ENCODE assay signal across 6 cellular contexts in genomic region chr19:2150794-2151338, GRCh38. TPM values are rescaled to one million over a fixed set of nuclear protein-coding genes. Genes with fewer than 3 reads are reported as not detected.
DNase-seq lines count a peak whose midpoint lies in the region; ATAC-seq and TF ChIP-seq lines count a peak whose summit lies in the region.

No MANE protein-coding gene starts in this region.

- H3K4me1 Mint-ChIP-seq in endodermal cell, result peaks cover 12% of the 10 kb centered on the region

- H3K9me3 Mint-ChIP-seq in endodermal cell, result no peaks in the 10 kb centered on the region

- DNase-seq in LNCaP clone FGC (ENCODE audit: low read depth), result no peak
- DNase-seq in endodermal cell, result no peak
- DNase-seq in skeletal muscle cell (ENCODE audit: low read depth), result no peak
- no peak for DNase-seq in NCI-H510A (lab: John Stamatoyannopoulos, UW)
- no peak for DNase-seq in SIG-M5 treated with dmso at 0.1 percent for 504 hours (lab: John Stamatoyannopoulos, UW; ENCODE audit: unreplicated experiment)

- no peak overlapping the region for H3K27ac Mint-ChIP-seq in endodermal cell

- peak overlapping the region; percentile 93 for H3K9ac ChIP-seq in endodermal cell (ENCODE audit: extremely low read depth, low read length, poor library complexity, severe bottlenecking)

- peak; percentile 1 for ATAC-seq in GM21367 (IDR thresholded peaks at IDR 0.05; ENCODE audit: unreplicated experiment)

- H3K36me3 ChIP-seq in endodermal cell (ENCODE audit: control insufficient read depth, insufficient read depth, low read length), result peaks cover 13% of the 10 kb centered on the region

- H3K9me3 ChIP-seq in endodermal cell (ENCODE audit: control insufficient read depth, low read length), result no peaks in the 10 kb centered on the region

- no peaks in the 10 kb centered on the region for H3K27me3 ChIP-seq in endodermal cell (ENCODE audit: control insufficient read depth, insufficient read depth, low read length, poor library complexity, severe bottlenecking)

- H3K4me3 Mint-ChIP-seq in endodermal cell, result peak overlapping the region; percentile 80

- H3K4me1 ChIP-seq in endodermal cell (ENCODE audit: control insufficient read depth, insufficient read depth, low read length), result peaks cover 4% of the 10 kb centered on the region

- TF ChIP-seq CTCF in LNCaP clone FGC (IDR thresholded peaks at IDR 0.05; ENCODE audit: control insufficient read depth, extremely low read depth, insufficient read depth), result no peak
- TF ChIP-seq CTCF in endodermal cell (conservative IDR thresholded peaks at IDR 0.05), result no peak

- H3K4me3 ChIP-seq in LNCaP clone FGC (ENCODE audit: low read depth, low read length) (peak overlapping the region; percentile 87), endodermal cell (ENCODE audit: low read length) (peak overlapping the region; percentile 93), skeletal muscle cell (ENCODE audit: low read depth, low read length) (peak overlapping the region; percentile 99)

- peak overlapping the region; percentile 68 for H3K27ac ChIP-seq in endodermal cell (ENCODE audit: low read depth, low read length)

- WGBS in endodermal cell (ENCODE audit: insufficient coverage in 1 of 2, insufficient read length in 1 of 2), 2 experiments, result 0 to 1% methylated on average over 25 to 36 of the region's 36 CpGs

- H3K36me3 Mint-ChIP-seq in endodermal cell (ENCODE audit: low read depth), result peaks cover 9% of the 10 kb centered on the region

- H3K27me3 Mint-ChIP-seq in endodermal cell (ENCODE audit: insufficient read depth), result no peaks in the 10 kb centered on the region

RNA-seq across cellular contexts. Expression of gene AP3D1, which starts 0.5 kb away (rescaled TPM):
- 100 to 1,000 TPM; 162 to 181 TPM for total RNA-seq in endodermal cell
- 115 TPM for polyA plus RNA-seq in endodermal cell (2013, experiment 1 of 2)
- polyA plus RNA-seq in endodermal cell (2013, experiment 2 of 2), result 103 TPM

RNA-seq across cellular contexts. Expression of gene DOT1L, which starts 12.9 kb away (rescaled TPM):
- 100 to 1,000 TPM in 1 of 2 donors, 10 to 100 TPM in 1; 84.3 to 102 TPM for total RNA-seq in endodermal cell
- polyA plus RNA-seq in endodermal cell (2013, experiment 1 of 2), result 78.1 TPM
- polyA plus RNA-seq in endodermal cell (2013, experiment 2 of 2), result 65.1 TPM

RNA-seq across cellular contexts. Expression of gene IZUMO4, which starts 54.2 kb away (rescaled TPM):
- 1 to 10 TPM; 4.3 to 5.4 TPM for total RNA-seq in endodermal cell
- polyA plus RNA-seq in endodermal cell (2013, experiment 1 of 2), result 4.3 TPM
- polyA plus RNA-seq in endodermal cell (2013, experiment 2 of 2), result 4.6 TPM

RNA-seq across cellular contexts. Expression of gene MOB3A, which starts 54.7 kb away (rescaled TPM):
- total RNA-seq in endodermal cell, result 10 to 100 TPM; 20.9 to 21.8 TPM
- polyA plus RNA-seq in endodermal cell (2013, experiment 1 of 2), result 16.9 TPM
- 15.9 TPM for polyA plus RNA-seq in endodermal cell (2013, experiment 2 of 2)
